ENCODE assay signal across 22 cellular contexts in genomic region chr12:57194253-57194652, GRCh38. TPM values are rescaled to one million over a fixed set of nuclear protein-coding genes. Genes with fewer than 3 reads are reported as not detected.
"Had no signal": no experiment of that assay in that cellular context is flagged by ENCODE, and none has a peak within 500 bp of the region (broad histone marks: within the 10 kb centered on the region; RNA-seq: fewer than 3 reads in every experiment).

No MANE protein-coding gene starts in this region.

- H3K4me1 ChIP-seq: Peyer's patch had no signal

- H3K27me3 Mint-ChIP-seq: activated CD4-positive, alpha-beta T cell treated with anti-CD3 and anti-CD28 coated beads, Interleukin-2, amount 10 ng/mL, durations not matched to agents 24 days and 14 days; activated CD8-positive, alpha-beta memory T cell treated with anti-CD3 and anti-CD28 coated beads, Interleukin-2, amount 10 ng/mL, durations not matched to agents 7 days and 5 days; activated naive CD8-positive, alpha-beta T cell had no signal

- H3K4me3 ChIP-seq: cardiac muscle cell, Peyer's patch had no signal

- DNase-seq: activated CD4-positive, alpha-beta T cell treated with anti-CD3 and anti-CD28 coated beads for 1 hour; activated CD4-positive, alpha-beta T cell treated with anti-CD3 and anti-CD28 coated beads, Interleukin-2, amount 10 ng/mL, durations not matched to agents 24 days and 14 days; activated CD4-positive, alpha-beta T cell treated with anti-CD3 and anti-CD28 coated beads, Interleukin-2, amount 50 U/mL, for 48 hours; activated CD8-positive, alpha-beta memory T cell treated with anti-CD3 and anti-CD28 coated beads, Interleukin-2, amount 10 ng/mL, durations not matched to agents 7 days and 5 days; activated effector memory CD4-positive, alpha-beta T cell treated with anti-CD3 and anti-CD28 coated beads, Interleukin-2, amount 50 U/mL, for 16 hours; activated naive CD4-positive, alpha-beta T cell treated with anti-CD3 and anti-CD28 coated beads for 36 hours; activated T-cell treated with anti-CD3 and anti-CD28 coated beads, Interleukin-2, amount 50 U/mL, for 4 hours; brain microvascular endothelial cell; NCI-H1092; NCI-H1930; NCI-H2227 treated with DMSO at 0.1 percent for 48 hours; NCI-H446 treated with DMSO at 0.1 percent for 48 hours; NCI-H524 treated with DMSO at 0.1 percent for 48 hours; NK-92 treated with Interleukin-12 subunit alpha and Interleukin-12 subunit beta, amount 100 ng/mL, for 24 hours; Peyer's patch; SHP77 had no signal

- H3K4me1 Mint-ChIP-seq: activated CD4-positive, alpha-beta T cell treated with anti-CD3 and anti-CD28 coated beads, Interleukin-2, amount 10 ng/mL, durations not matched to agents 24 days and 14 days; activated CD8-positive, alpha-beta memory T cell treated with anti-CD3 and anti-CD28 coated beads, Interleukin-2, amount 10 ng/mL, durations not matched to agents 7 days and 5 days had no signal

- H3K9me3 Mint-ChIP-seq: activated CD4-positive, alpha-beta T cell treated with anti-CD3 and anti-CD28 coated beads, Interleukin-2, amount 10 ng/mL, durations not matched to agents 24 days and 14 days; activated naive CD4-positive, alpha-beta T cell treated with anti-CD3 and anti-CD28 coated beads for 36 hours; activated T-cell treated with anti-CD3 and anti-CD28 coated beads, Interleukin-2, amount 50 U/mL, for 4 hours; T-helper 1 cell treated with Interleukin-12 subunit alpha and Interleukin-12 subunit beta and Interleukin-4 antibody, amounts not matched to agents 30 μg/mL and 1 μg/mL, for 36 hours had no signal

- ATAC-seq: activated CD8-positive, alpha-beta memory T cell treated with anti-CD3 and anti-CD28 coated beads, Interleukin-2, amount 10 ng/mL, durations not matched to agents 7 days and 5 days; activated T-cell treated with anti-CD3 and anti-CD28 coated beads, Interleukin-2, amount 50 U/mL, for 4 hours had no signal

- H3K27ac Mint-ChIP-seq: activated CD4-positive, alpha-beta T cell treated with anti-CD3 and anti-CD28 coated beads, Interleukin-2, amount 10 ng/mL, durations not matched to agents 24 days and 14 days; activated CD8-positive, alpha-beta memory T cell treated with anti-CD3 and anti-CD28 coated beads, Interleukin-2, amount 10 ng/mL, durations not matched to agents 7 days and 5 days; activated naive CD4-positive, alpha-beta T cell treated with anti-CD3 and anti-CD28 coated beads for 36 hours; activated naive CD8-positive, alpha-beta T cell; T-helper 1 cell treated with Interleukin-12 subunit alpha and Interleukin-12 subunit beta and Interleukin-4 antibody, amounts not matched to agents 30 μg/mL and 1 μg/mL, for 36 hours had no signal

- H3K27ac ChIP-seq: brain microvascular endothelial cell, cardiac muscle cell, Peyer's patch had no signal

- H3K27me3 ChIP-seq: brain microvascular endothelial cell, cardiac muscle cell, Peyer's patch had no signal

- H3K36me3 Mint-ChIP-seq: activated CD8-positive, alpha-beta memory T cell treated with anti-CD3 and anti-CD28 coated beads, Interleukin-2, amount 10 ng/mL, durations not matched to agents 7 days and 5 days; activated naive CD8-positive, alpha-beta T cell had no signal

- H3K9me3 ChIP-seq: Peyer's patch had no signal

- H3K4me3 Mint-ChIP-seq: activated CD4-positive, alpha-beta T cell treated with anti-CD3 and anti-CD28 coated beads, Interleukin-2, amount 10 ng/mL, durations not matched to agents 24 days and 14 days; activated CD8-positive, alpha-beta memory T cell treated with anti-CD3 and anti-CD28 coated beads, Interleukin-2, amount 10 ng/mL, durations not matched to agents 7 days and 5 days; activated naive CD4-positive, alpha-beta T cell treated with anti-CD3 and anti-CD28 coated beads for 36 hours; activated naive CD8-positive, alpha-beta T cell; activated T-cell treated with anti-CD3 and anti-CD28 coated beads, Interleukin-2, amount 50 U/mL, for 4 hours; T-helper 1 cell treated with Interleukin-12 subunit alpha and Interleukin-12 subunit beta and Interleukin-4 antibody, amounts not matched to agents 30 μg/mL and 1 μg/mL, for 36 hours had no signal

RNA-seq across cellular contexts. Expression of gene NXPH4, which starts 22.3 kb away (rescaled TPM):
- total RNA-seq: Peyer's patch had no signal

RNA-seq across cellular contexts. Expression of gene LRP1-AS, which starts 46.8 kb away (rescaled TPM):
- total RNA-seq: activated CD4-positive, alpha-beta T cell treated with anti-CD3 and anti-CD28 coated beads, Interleukin-2, amount 10 ng/mL, durations not matched to agents 24 days and 14 days; activated CD8-positive, alpha-beta memory T cell treated with anti-CD3 and anti-CD28 coated beads, Interleukin-2, amount 10 ng/mL, durations not matched to agents 7 days and 5 days; activated naive CD4-positive, alpha-beta T cell treated with anti-CD3 and anti-CD28 coated beads for 36 hours; activated T-cell treated with anti-CD3 and anti-CD28 coated beads, Interleukin-2, amount 50 U/mL, for 4 hours; cardiac muscle cell; LHCN-M2; M059J; Peyer's patch; SK-MEL-5 had no signal

RNA-seq across cellular contexts. Expression of gene STAC3, which starts 56.7 kb away (rescaled TPM):
- total RNA-seq: SK-MEL-5 had no signal
